18 cellular contexts compared by ENCODE assay signal in the genomic region with DNA sequence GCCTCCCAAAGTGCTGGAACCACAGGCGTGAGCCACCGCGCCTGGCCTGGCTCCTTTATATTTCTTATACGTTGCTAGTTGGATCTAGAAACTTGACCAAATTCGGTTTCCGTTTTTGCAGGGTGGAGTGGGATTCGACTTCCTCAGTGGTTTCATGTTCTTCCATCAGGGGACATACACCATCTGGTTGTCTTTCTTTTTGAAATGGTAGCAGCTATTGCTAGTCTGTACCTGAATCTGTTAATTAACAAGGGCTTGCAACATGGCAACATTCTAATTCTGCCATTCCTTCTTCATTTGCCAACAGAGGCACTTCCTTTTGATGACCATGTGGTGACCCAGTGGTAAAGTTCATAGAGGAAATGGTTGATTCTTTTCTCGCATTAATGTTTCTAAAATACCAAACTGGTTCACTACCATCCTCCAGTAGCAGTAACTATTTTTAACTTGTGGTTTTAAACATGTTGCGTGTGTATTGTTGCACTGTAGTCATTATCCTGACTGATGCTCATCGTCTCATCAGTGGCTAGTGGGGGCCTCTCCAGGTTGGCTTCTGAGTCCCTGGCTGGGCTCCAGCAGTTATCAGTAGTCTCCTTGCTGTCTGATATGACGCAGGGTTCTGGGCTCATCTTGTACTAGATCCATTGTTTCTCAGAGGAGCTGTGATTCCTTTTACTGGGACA.
DNase-seq lines count a peak whose midpoint lies in the region; ATAC-seq and TF ChIP-seq lines count a peak whose summit lies in the region.
"Had no signal": no experiment of that assay in that cellular context is flagged by ENCODE, and none has a peak within 500 bp of the region (broad histone marks: within the 10 kb centered on the region; RNA-seq: fewer than 3 reads in every experiment).

No MANE protein-coding gene starts in this region.

- H3K4me2 ChIP-seq in GM23338 = no peak overlapping the region

- no peaks in the 10 kb centered on the region for H3F3A ChIP-seq in GM23338 (replicated peaks; ENCODE audit: low read depth)

- no peaks in the 10 kb centered on the region for H3K9me3 Mint-ChIP-seq in CD8-positive, alpha-beta memory T cell
- no peaks in the 10 kb centered on the region for H3K9me3 Mint-ChIP-seq in GM23338
- H3K9me3 Mint-ChIP-seq: CD4-positive, CD25-positive, alpha-beta regulatory T cell; H9 had no signal

- POLR2A ChIA-PET in CD8-positive, alpha-beta memory T cell (lab: Charles Lee) = no interaction called here

- no peaks in the 10 kb centered on the region for H4K20me1 ChIP-seq in GM23338 (replicated peaks; ENCODE audit: insufficient read depth)

- peaks cover 6% of the 10 kb centered on the region for H3K36me3 ChIP-seq in CD8-positive, alpha-beta memory T cell (ENCODE audit: insufficient read depth, low read length)
- H3K36me3 ChIP-seq in GM23338 (ENCODE audit: insufficient read depth) = no peaks in the 10 kb centered on the region
- H3K36me3 ChIP-seq: ovary had no signal

- DNase-seq in DMS 273 (lab: John Stamatoyannopoulos, UW; ENCODE audit: unreplicated experiment) = peak; percentile 48
- DNase-seq in DMS 273 treated with DMSO at 0.1 percent for 48 hours (lab: John Stamatoyannopoulos, UW) = no peak
- no peak for DNase-seq in CD8-positive, alpha-beta memory T cell
- peak; percentile 86 for DNase-seq in NOMO-1 treated with DMSO at 0.1 percent for 48 hours (lab: John Stamatoyannopoulos, UW; ENCODE audit: unreplicated experiment)
- peak; percentile 71 for DNase-seq in hepatic stellate cell (ENCODE audit: low spot score)
- DNase-seq in GM23338 (ENCODE audit: low spot score) = no peak
- DNase-seq: CD4-positive, CD25-positive, alpha-beta regulatory T cell; esophagus squamous epithelium; H9; head of caudate nucleus; kidney; NCI-H1105; ovary; SHP77 treated with DMSO at 0.1 percent for 48 hours; trophoblast cell had no signal

- H3K27ac Mint-ChIP-seq in CD8-positive, alpha-beta memory T cell = peak overlapping the region in 7 of 8 donors; percentile 40 to 90 (median 59)
- no peak overlapping the region for H3K27ac Mint-ChIP-seq in GM23338
- H3K27ac Mint-ChIP-seq: H9 had no signal

- H3K4me3 Mint-ChIP-seq in CD8-positive, alpha-beta memory T cell = peak overlapping the region in 3 of 7 donors; percentile 32 to 55 (median 48)
- no peak overlapping the region for H3K4me3 Mint-ChIP-seq in GM23338
- H3K4me3 Mint-ChIP-seq: CD4-positive, CD25-positive, alpha-beta regulatory T cell; H9 had no signal

- no peaks in the 10 kb centered on the region for H3K9me3 ChIP-seq in CD8-positive, alpha-beta memory T cell (ENCODE audit: low read length)
- H3K9me3 ChIP-seq: esophagus squamous epithelium, ovary had no signal

- H3K27me3 ChIP-seq in CD8-positive, alpha-beta memory T cell (ENCODE audit: insufficient read depth, low read length, poor library complexity, severe bottlenecking) = no peaks in the 10 kb centered on the region
- H3K27me3 ChIP-seq in GM23338 (ENCODE audit: insufficient read depth) = no peaks in the 10 kb centered on the region
- H3K27me3 ChIP-seq: esophagus squamous epithelium, ovary had no signal

- no peaks in the 10 kb centered on the region for H3K9me2 ChIP-seq in GM23338 (ENCODE audit: insufficient read depth)

- H3K4me1 ChIP-seq in CD8-positive, alpha-beta memory T cell (ENCODE audit: insufficient read depth, low read length) = peaks cover 8% of the 10 kb centered on the region
- no peaks in the 10 kb centered on the region for H3K4me1 ChIP-seq in GM23338 (ENCODE audit: insufficient read depth)

- CTCF ChIA-PET in CD8-positive, alpha-beta memory T cell (lab: Charles Lee) = no interaction called here

- H3K36me3 Mint-ChIP-seq in CD8-positive, alpha-beta memory T cell = peaks cover 4 to 42% (median 21%) of the 10 kb centered on the region in 3 donors
- H3K36me3 Mint-ChIP-seq in GM23338 (ENCODE audit: low read depth) = no peaks in the 10 kb centered on the region

- H3K4me3 ChIP-seq in CD8-positive, alpha-beta memory T cell (ENCODE audit: low read length) = no peak overlapping the region
- no peak overlapping the region for H3K4me3 ChIP-seq in GM23338
- H3K4me3 ChIP-seq: esophagus squamous epithelium, ovary had no signal

- H3K4me1 Mint-ChIP-seq in CD8-positive, alpha-beta memory T cell = peaks cover 30 to 41% (median 34%) of the 10 kb centered on the region in 3 donors
- no peaks in the 10 kb centered on the region for H3K4me1 Mint-ChIP-seq in GM23338

- no peak for ATAC-seq in GM21423 (IDR thresholded peaks at IDR 0.05; ENCODE audit: unreplicated experiment)
- no peak for ATAC-seq in GM23338
- ATAC-seq in HG03565 (IDR thresholded peaks at IDR 0.05; ENCODE audit: unreplicated experiment) = no peak

- no peak for TF ChIP-seq CTCF in GM23338 (conservative IDR thresholded peaks at IDR 0.05; ENCODE audit: low read depth in 2 of 2)

- no peaks in the 10 kb centered on the region for H3K79me2 ChIP-seq in GM23338 (replicated peaks; ENCODE audit: insufficient read depth)

- H3K27me3 Mint-ChIP-seq in CD8-positive, alpha-beta memory T cell = no peaks in the 10 kb centered on the region
- H3K27me3 Mint-ChIP-seq in GM23338 (ENCODE audit: insufficient read depth, low read depth, poor library complexity) = peaks cover 3% of the 10 kb centered on the region
- H3K27me3 Mint-ChIP-seq: CD4-positive, CD25-positive, alpha-beta regulatory T cell had no signal

- no peak overlapping the region for H3K27ac ChIP-seq in CD8-positive, alpha-beta memory T cell (ENCODE audit: low read depth, low read length)
- no peak overlapping the region for H3K27ac ChIP-seq in GM23338 (ENCODE audit: low read depth)
- H3K27ac ChIP-seq: 22Rv1, esophagus squamous epithelium, ovary had no signal

- H2AFZ ChIP-seq in GM23338 = no peak overlapping the region

TF ChIP-seq in GM23338, 12 proteins besides CTCF, POLR2A, EP300 and RAD21 (continues in another document):
- TF ChIP-seq ZNF331 (CRISPR knock-in tag; IDR thresholded peaks at IDR 0.05; ENCODE audit: low read depth) (no peak), EZH2phosphoT487 (IDR thresholded peaks at IDR 0.05; ENCODE audit: unreplicated experiment) (no peak), POLR2AphosphoS5 (IDR thresholded peaks at IDR 0.05; ENCODE audit: low read depth) (no peak)
- TF ChIP-seq, protein P1, sequence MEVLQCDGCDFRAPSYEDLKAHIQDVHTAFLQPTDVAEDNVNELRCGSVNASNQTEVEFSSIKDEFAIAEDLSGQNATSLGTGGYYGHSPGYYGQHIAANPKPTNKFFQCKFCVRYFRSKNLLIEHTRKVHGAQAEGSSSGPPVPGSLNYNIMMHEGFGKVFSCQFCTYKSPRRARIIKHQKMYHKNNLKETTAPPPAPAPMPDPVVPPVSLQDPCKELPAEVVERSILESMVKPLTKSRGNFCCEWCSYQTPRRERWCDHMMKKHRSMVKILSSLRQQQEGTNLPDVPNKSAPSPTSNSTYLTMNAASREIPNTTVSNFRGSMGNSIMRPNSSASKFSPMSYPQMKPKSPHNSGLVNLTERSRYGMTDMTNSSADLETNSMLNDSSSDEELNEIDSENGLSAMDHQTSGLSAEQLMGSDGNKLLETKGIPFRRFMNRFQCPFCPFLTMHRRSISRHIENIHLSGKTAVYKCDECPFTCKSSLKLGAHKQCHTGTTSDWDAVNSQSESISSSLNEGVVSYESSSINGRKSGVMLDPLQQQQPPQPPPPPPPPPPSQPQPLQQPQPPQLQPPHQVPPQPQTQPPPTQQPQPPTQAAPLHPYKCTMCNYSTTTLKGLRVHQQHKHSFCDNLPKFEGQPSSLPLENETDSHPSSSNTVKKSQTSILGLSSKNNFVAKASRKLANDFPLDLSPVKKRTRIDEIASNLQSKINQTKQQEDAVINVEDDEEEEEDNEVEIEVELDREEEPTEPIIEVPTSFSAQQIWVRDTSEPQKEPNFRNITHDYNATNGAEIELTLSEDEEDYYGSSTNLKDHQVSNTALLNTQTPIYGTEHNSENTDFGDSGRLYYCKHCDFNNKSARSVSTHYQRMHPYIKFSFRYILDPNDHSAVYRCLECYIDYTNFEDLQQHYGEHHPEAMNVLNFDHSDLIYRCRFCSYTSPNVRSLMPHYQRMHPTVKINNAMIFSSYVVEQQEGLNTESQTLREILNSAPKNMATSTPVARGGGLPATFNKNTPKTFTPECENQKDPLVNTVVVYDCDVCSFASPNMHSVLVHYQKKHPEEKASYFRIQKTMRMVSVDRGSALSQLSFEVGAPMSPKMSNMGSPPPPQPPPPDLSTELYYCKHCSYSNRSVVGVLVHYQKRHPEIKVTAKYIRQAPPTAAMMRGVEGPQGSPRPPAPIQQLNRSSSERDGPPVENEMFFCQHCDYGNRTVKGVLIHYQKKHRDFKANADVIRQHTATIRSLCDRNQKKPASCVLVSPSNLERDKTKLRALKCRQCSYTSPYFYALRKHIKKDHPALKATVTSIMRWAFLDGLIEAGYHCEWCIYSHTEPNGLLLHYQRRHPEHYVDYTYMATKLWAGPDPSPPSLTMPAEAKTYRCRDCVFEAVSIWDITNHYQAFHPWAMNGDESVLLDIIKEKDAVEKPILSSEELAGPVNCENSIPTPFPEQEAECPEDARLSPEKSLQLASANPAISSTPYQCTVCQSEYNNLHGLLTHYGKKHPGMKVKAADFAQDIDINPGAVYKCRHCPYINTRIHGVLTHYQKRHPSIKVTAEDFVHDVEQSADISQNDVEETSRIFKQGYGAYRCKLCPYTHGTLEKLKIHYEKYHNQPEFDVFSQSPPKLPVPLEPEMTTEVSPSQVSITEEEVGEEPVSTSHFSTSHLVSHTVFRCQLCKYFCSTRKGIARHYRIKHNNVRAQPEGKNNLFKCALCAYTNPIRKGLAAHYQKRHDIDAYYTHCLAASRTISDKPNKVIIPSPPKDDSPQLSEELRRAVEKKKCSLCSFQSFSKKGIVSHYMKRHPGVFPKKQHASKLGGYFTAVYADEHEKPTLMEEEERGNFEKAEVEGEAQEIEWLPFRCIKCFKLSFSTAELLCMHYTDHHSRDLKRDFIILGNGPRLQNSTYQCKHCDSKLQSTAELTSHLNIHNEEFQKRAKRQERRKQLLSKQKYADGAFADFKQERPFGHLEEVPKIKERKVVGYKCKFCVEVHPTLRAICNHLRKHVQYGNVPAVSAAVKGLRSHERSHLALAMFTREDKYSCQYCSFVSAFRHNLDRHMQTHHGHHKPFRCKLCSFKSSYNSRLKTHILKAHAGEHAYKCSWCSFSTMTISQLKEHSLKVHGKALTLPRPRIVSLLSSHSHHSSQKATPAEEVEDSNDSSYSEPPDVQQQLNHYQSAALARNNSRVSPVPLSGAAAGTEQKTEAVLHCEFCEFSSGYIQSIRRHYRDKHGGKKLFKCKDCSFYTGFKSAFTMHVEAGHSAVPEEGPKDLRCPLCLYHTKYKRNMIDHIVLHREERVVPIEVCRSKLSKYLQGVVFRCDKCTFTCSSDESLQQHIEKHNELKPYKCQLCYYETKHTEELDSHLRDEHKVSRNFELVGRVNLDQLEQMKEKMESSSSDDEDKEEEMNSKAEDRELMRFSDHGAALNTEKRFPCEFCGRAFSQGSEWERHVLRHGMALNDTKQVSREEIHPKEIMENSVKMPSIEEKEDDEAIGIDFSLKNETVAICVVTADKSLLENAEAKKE (CRISPR knock-in tag; IDR thresholded peaks at IDR 0.05) = no peak

Comparison
In these comparisons a context has a peak if more than half of its experiments do, and no peak if none do; other contexts are left out.
1. DNase-seq: peak in DMS 273 (single experiment), NOMO-1 treated with DMSO at 0.1 percent for 48 hours (single experiment) and hepatic stellate cell (single experiment); none in DMS 273 treated with DMSO at 0.1 percent for 48 hours (single experiment), CD8-positive, alpha-beta memory T cell (0 of 5) and GM23338 (single experiment).